In the genomic region with DNA sequence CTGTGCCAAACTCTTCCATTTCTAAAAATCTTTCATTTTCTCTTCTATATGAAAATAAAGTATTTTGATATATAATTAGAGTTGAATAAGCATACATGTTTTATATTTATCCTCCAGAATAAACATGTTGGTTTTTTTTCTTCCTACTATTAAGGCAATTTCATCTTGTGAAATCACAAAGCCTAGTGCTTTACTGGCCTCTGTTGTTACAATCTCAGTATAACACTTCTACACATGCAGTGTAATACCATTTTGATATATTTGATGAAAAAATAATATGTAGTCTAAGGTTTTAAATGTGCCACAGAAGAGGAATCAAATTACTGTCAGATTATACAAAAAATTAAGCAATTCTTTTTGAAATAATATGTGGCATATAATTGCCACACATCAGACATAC, we compare ENCODE assay signal across 18 cellular contexts.
DNase-seq lines count a peak whose midpoint lies in the region; TF ChIP-seq lines count a peak whose summit lies in the region.
"Had no signal": no experiment of that assay in that cellular context is flagged by ENCODE, and none has a peak within 500 bp of the region (broad histone marks: within the 10 kb centered on the region; RNA-seq: fewer than 3 reads in every experiment).

No MANE protein-coding gene starts in this region.

- intact Hi-C loops in activated naive CD4-positive, alpha-beta T cell treated with anti-CD3 and anti-CD28 coated beads for 36 hours (cut with micrococcal nuclease) = no loop called here

- H3K36me3 Mint-ChIP-seq in activated naive CD4-positive, alpha-beta T cell treated with anti-CD3 and anti-CD28 coated beads for 36 hours (ENCODE audit: low read depth) = no peaks in the 10 kb centered on the region
- H3K36me3 Mint-ChIP-seq: activated naive CD4-positive, alpha-beta T cell treated with anti-CD3 and anti-CD28 coated beads, Interleukin-2, amount 10 ng/mL, durations not matched to agents 7 days and 5 days; stimulated activated naive B cell treated with anti-CD40 and anti-IgM and Interleukin-4, amounts not matched to agents 10 μg/mL and 1 μg/mL and 100 μg/mL, for 72 hours had no signal

- no peaks in the 10 kb centered on the region for H3K27me3 Mint-ChIP-seq in activated naive CD4-positive, alpha-beta T cell treated with anti-CD3 and anti-CD28 coated beads for 36 hours (ENCODE audit: low read depth)
- H3K27me3 Mint-ChIP-seq: activated naive CD4-positive, alpha-beta T cell treated with anti-CD3 and anti-CD28 coated beads, Interleukin-2, amount 10 ng/mL, durations not matched to agents 7 days and 5 days; central memory CD8-positive, alpha-beta T cell; effector memory CD8-positive, alpha-beta T cell; stimulated activated naive B cell treated with anti-CD40 and anti-IgM and Interleukin-4, amounts not matched to agents 10 μg/mL and 1 μg/mL and 100 μg/mL, for 72 hours had no signal

- no peaks in the 10 kb centered on the region for H3K4me1 Mint-ChIP-seq in activated naive CD4-positive, alpha-beta T cell treated with anti-CD3 and anti-CD28 coated beads for 36 hours (ENCODE audit: low read depth)
- H3K4me1 Mint-ChIP-seq: activated naive CD4-positive, alpha-beta T cell treated with anti-CD3 and anti-CD28 coated beads, Interleukin-2, amount 10 ng/mL, durations not matched to agents 7 days and 5 days; central memory CD8-positive, alpha-beta T cell; stimulated activated naive B cell treated with anti-CD40 and anti-IgM and Interleukin-4, amounts not matched to agents 10 μg/mL and 1 μg/mL and 100 μg/mL, for 72 hours had no signal

- H3K4me3 Mint-ChIP-seq in activated naive CD4-positive, alpha-beta T cell treated with anti-CD3 and anti-CD28 coated beads for 36 hours = no peak overlapping the region
- H3K4me3 Mint-ChIP-seq: activated naive CD4-positive, alpha-beta T cell treated with anti-CD3 and anti-CD28 coated beads, Interleukin-2, amount 10 ng/mL, durations not matched to agents 7 days and 5 days; central memory CD8-positive, alpha-beta T cell; effector memory CD8-positive, alpha-beta T cell; stimulated activated naive B cell treated with anti-CD40 and anti-IgM and Interleukin-4, amounts not matched to agents 10 μg/mL and 1 μg/mL and 100 μg/mL, for 72 hours; T-helper 1 cell treated with Interleukin-12 subunit alpha and Interleukin-12 subunit beta and Interleukin-4 antibody, amounts not matched to agents 30 μg/mL and 1 μg/mL, for 36 hours had no signal

- peak; percentile 1 for DNase-seq in NCI-H2227 treated with DMSO at 0.1 percent for 48 hours (lab: John Stamatoyannopoulos, UW)
- DNase-seq in NCI-H2227 (lab: John Stamatoyannopoulos, UW; ENCODE audit: unreplicated experiment) = no peak
- DNase-seq in NCI-H446 (lab: John Stamatoyannopoulos, UW) = peak; percentile 52 to 58
- DNase-seq in cardiac fibroblast (ENCODE audit: low read depth in 2 of 2) = peak in 1 of 2 donors; percentile 21
- peak; percentile 13 for DNase-seq in retinal pigment epithelial cell (ENCODE audit: low read depth)
- no peak for DNase-seq in activated naive CD4-positive, alpha-beta T cell treated with anti-CD3 and anti-CD28 coated beads for 36 hours
- no peak for DNase-seq in NCI-H1048 (lab: John Stamatoyannopoulos, UW)
- DNase-seq in activated CD8-positive, alpha-beta memory T cell treated with anti-CD3 and anti-CD28 coated beads for 24 hours = no peak
- DNase-seq: activated CD8-positive, alpha-beta memory T cell treated with anti-CD3 and anti-CD28 coated beads, Interleukin-2, amount 50 U/mL, for 48 hours; activated naive CD4-positive, alpha-beta T cell treated with anti-CD3 and anti-CD28 coated beads, Interleukin-2, amount 10 ng/mL, durations not matched to agents 7 days and 5 days; Calu3; effector memory CD8-positive, alpha-beta T cell; NCI-H1092; NCI-H510A; ovary; stimulated activated naive B cell treated with anti-CD40 and anti-IgM and Interleukin-4, amounts not matched to agents 10 μg/mL and 1 μg/mL and 100 μg/mL, for 72 hours had no signal

- H3K9me3 Mint-ChIP-seq in activated naive CD4-positive, alpha-beta T cell treated with anti-CD3 and anti-CD28 coated beads for 36 hours = no peaks in the 10 kb centered on the region
- H3K9me3 Mint-ChIP-seq: central memory CD8-positive, alpha-beta T cell; effector memory CD8-positive, alpha-beta T cell; stimulated activated naive B cell treated with anti-CD40 and anti-IgM and Interleukin-4, amounts not matched to agents 10 μg/mL and 1 μg/mL and 100 μg/mL, for 72 hours; T-helper 1 cell treated with Interleukin-12 subunit alpha and Interleukin-12 subunit beta and Interleukin-4 antibody, amounts not matched to agents 30 μg/mL and 1 μg/mL, for 36 hours had no signal

- TF ChIP-seq CTCF in cardiac fibroblast (IDR thresholded peaks at IDR 0.05; ENCODE audit: low read depth, low read length) (peak; percentile 3), retinal pigment epithelial cell (conservative IDR thresholded peaks at IDR 0.05; ENCODE audit: low read depth, low read length) (peak; percentile 55)

- no peak overlapping the region for H3K27ac Mint-ChIP-seq in activated naive CD4-positive, alpha-beta T cell treated with anti-CD3 and anti-CD28 coated beads for 36 hours
- H3K27ac Mint-ChIP-seq: activated naive CD4-positive, alpha-beta T cell treated with anti-CD3 and anti-CD28 coated beads, Interleukin-2, amount 10 ng/mL, durations not matched to agents 7 days and 5 days; effector memory CD8-positive, alpha-beta T cell; stimulated activated naive B cell treated with anti-CD40 and anti-IgM and Interleukin-4, amounts not matched to agents 10 μg/mL and 1 μg/mL and 100 μg/mL, for 72 hours; T-helper 1 cell treated with Interleukin-12 subunit alpha and Interleukin-12 subunit beta and Interleukin-4 antibody, amounts not matched to agents 30 μg/mL and 1 μg/mL, for 36 hours had no signal

- no peak overlapping the region for H3K4me3 ChIP-seq in cardiac fibroblast (replicated peaks in 1 of 2; ENCODE audit: low read depth in 2 of 2, low read length in 2 of 2)
- no peak overlapping the region for H3K4me3 ChIP-seq in retinal pigment epithelial cell (ENCODE audit: low read length)
- H3K4me3 ChIP-seq: ovary had no signal

- CTCF ChIA-PET in activated naive CD4-positive, alpha-beta T cell treated with anti-CD3 and anti-CD28 coated beads for 36 hours (lab: Charles Lee) = no interaction called here

Comparison
In these comparisons a context has a peak if more than half of its experiments do, and no peak if none do; other contexts are left out.
1. DNase-seq: peak in NCI-H2227 treated with DMSO at 0.1 percent for 48 hours (single experiment), NCI-H446 (2 of 2) and retinal pigment epithelial cell (single experiment); none in NCI-H2227 (single experiment), activated naive CD4-positive, alpha-beta T cell treated with anti-CD3 and anti-CD28 coated beads for 36 hours (single experiment), NCI-H1048 (single experiment) and activated CD8-positive, alpha-beta memory T cell treated with anti-CD3 and anti-CD28 coated beads for 24 hours (single experiment).